In genomic region chr9:27473135-27473534, GRCh38 we compare ENCODE assay signal across 1 cellular context.
TF ChIP-seq lines count a peak whose summit lies in the region.

No MANE protein-coding gene starts in this region.

TF ChIP-seq in GM23338, 12 proteins besides CTCF, POLR2A, EP300 and RAD21 (continued from another document):
- TF ChIP-seq JUNB (IDR thresholded peaks at IDR 0.05; ENCODE audit: unreplicated experiment) (no peak), POLR2AphosphoS5 (IDR thresholded peaks at IDR 0.05; ENCODE audit: low read depth) (no peak), ZNF462 (CRISPR knock-in tag; IDR thresholded peaks at IDR 0.05) (no peak), CREB1 (CRISPR knock-in tag; IDR thresholded peaks at IDR 0.05; ENCODE audit: low read depth) (no peak), EZH2phosphoT487 (IDR thresholded peaks at IDR 0.05; ENCODE audit: unreplicated experiment) (no peak)
